In genomic region chr4:104486702-104487101, GRCh38 we compare ENCODE assay signal across 1 cellular context.
TF ChIP-seq lines count a peak whose summit lies in the region.

No MANE protein-coding gene starts in this region.

TF ChIP-seq in HCT116, 20 proteins besides CTCF, POLR2A, EP300 and RAD21 (continued from another document):
- no peak for TF ChIP-seq YY1 (IDR thresholded peaks at IDR 0.05; ENCODE audit: extremely low read depth, insufficient replicate concordance, low read depth, low read length)
- no peak for TF ChIP-seq SIN3A (IDR thresholded peaks at IDR 0.05; ENCODE audit: low read depth)
TF ChIP-seq in HCT116: peak in this region for 0.
